7 cellular contexts compared by ENCODE assay signal in genomic region chr1:192445243-192445642, GRCh38.
"Had no signal": no experiment of that assay in that cellular context is flagged by ENCODE, and none has a peak within 500 bp of the region (broad histone marks: within the 10 kb centered on the region; RNA-seq: fewer than 3 reads in every experiment).

No MANE protein-coding gene starts in this region.

- H3K27ac Mint-ChIP-seq: activated naive CD8-positive, alpha-beta T cell treated with anti-CD3 and anti-CD28 coated beads for 36 hours had no signal

- DNase-seq: amniotic stem cell, foreskin melanocyte, islet precursor cell had no signal

- H3K4me1 Mint-ChIP-seq: activated naive CD8-positive, alpha-beta T cell treated with anti-CD3 and anti-CD28 coated beads for 36 hours had no signal

- H3K4me3 Mint-ChIP-seq: activated naive CD8-positive, alpha-beta T cell treated with anti-CD3 and anti-CD28 coated beads for 36 hours had no signal

- H3K36me3 Mint-ChIP-seq: activated naive CD8-positive, alpha-beta T cell treated with anti-CD3 and anti-CD28 coated beads for 36 hours had no signal

- H3K27ac ChIP-seq: VCaP had no signal

- H3K27me3 ChIP-seq: dorsolateral prefrontal cortex had no signal

- H3K9me3 Mint-ChIP-seq: activated naive CD8-positive, alpha-beta T cell treated with anti-CD3 and anti-CD28 coated beads for 36 hours; nephron had no signal
